ENCODE assay signal across 2 cellular contexts in the genomic region with DNA sequence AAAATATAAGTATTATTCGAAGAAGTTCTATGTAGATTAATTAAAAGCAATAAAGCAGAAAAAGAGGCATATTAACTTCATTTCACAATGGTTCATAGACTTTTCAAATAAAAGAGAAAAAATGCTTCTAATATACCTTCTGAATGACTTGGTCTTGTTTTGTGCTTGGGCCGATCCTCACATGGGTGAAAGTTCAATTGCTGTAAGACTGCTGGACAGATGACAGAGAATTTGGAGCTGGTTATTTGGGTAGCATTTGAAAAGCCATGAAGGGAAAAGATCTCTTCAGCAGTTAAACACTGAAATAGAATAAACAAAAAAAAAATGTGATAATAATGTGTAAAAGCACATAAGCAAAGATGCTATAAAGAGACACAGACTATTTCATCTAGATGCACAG.
TF ChIP-seq lines count a peak whose summit lies in the region.

No MANE protein-coding gene starts in this region.

TF ChIP-seq in liver, 16 proteins besides CTCF, POLR2A, EP300 and RAD21 (continued from another document):
- TF ChIP-seq TAF1 (conservative IDR thresholded peaks at IDR 0.05) (no peak), SP1 (IDR thresholded peaks at IDR 0.05) (peak; percentile 29), HNF4A (conservative IDR thresholded peaks at IDR 0.05) (peak; percentile 58 to 67), HNF4G (IDR thresholded peaks at IDR 0.05) (no peak)

TF ChIP-seq in HepG2, 621 proteins besides CTCF, POLR2A, EP300 and RAD21:
- TF ChIP-seq, protein P1, sequence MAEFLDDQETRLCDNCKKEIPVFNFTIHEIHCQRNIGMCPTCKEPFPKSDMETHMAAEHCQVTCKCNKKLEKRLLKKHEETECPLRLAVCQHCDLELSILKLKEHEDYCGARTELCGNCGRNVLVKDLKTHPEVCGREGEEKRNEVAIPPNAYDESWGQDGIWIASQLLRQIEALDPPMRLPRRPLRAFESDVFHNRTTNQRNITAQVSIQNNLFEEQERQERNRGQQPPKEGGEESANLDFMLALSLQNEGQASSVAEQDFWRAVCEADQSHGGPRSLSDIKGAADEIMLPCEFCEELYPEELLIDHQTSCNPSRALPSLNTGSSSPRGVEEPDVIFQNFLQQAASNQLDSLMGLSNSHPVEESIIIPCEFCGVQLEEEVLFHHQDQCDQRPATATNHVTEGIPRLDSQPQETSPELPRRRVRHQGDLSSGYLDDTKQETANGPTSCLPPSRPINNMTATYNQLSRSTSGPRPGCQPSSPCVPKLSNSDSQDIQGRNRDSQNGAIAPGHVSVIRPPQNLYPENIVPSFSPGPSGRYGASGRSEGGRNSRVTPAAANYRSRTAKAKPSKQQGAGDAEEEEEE (CRISPR knock-in tag; IDR thresholded peaks at IDR 0.05; ENCODE audit: borderline replicate concordance), result no peak
- TF ChIP-seq RNF2 (conservative IDR thresholded peaks at IDR 0.05; ENCODE audit: low read depth) (no peak), ISX (CRISPR knock-in tag; conservative IDR thresholded peaks at IDR 0.05) (no peak), ATF3 (CRISPR knock-in tag; IDR thresholded peaks at IDR 0.05) (no peak), RBFOX2 (IDR thresholded peaks at IDR 0.05; ENCODE audit: low read depth, low read length) (no peak), ZNF17 (CRISPR knock-in tag; IDR thresholded peaks at IDR 0.05) (no peak), ZNF468 (CRISPR knock-in tag; IDR thresholded peaks at IDR 0.05) (no peak), SRSF9 (IDR thresholded peaks at IDR 0.05; ENCODE audit: borderline replicate concordance, insufficient read depth, low read depth, low read length, poor library complexity, severe bottlenecking) (no peak), ZNF672 (CRISPR knock-in tag; IDR thresholded peaks at IDR 0.05) (no peak), ZFX (CRISPR knock-in tag; IDR thresholded peaks at IDR 0.05; ENCODE audit: low read depth) (no peak), ZNF629 (CRISPR knock-in tag; conservative IDR thresholded peaks at IDR 0.05) (no peak), ZNF788 (CRISPR knock-in tag; IDR thresholded peaks at IDR 0.05; ENCODE audit: borderline replicate concordance) (no peak)
- TF ChIP-seq, protein P2, sequence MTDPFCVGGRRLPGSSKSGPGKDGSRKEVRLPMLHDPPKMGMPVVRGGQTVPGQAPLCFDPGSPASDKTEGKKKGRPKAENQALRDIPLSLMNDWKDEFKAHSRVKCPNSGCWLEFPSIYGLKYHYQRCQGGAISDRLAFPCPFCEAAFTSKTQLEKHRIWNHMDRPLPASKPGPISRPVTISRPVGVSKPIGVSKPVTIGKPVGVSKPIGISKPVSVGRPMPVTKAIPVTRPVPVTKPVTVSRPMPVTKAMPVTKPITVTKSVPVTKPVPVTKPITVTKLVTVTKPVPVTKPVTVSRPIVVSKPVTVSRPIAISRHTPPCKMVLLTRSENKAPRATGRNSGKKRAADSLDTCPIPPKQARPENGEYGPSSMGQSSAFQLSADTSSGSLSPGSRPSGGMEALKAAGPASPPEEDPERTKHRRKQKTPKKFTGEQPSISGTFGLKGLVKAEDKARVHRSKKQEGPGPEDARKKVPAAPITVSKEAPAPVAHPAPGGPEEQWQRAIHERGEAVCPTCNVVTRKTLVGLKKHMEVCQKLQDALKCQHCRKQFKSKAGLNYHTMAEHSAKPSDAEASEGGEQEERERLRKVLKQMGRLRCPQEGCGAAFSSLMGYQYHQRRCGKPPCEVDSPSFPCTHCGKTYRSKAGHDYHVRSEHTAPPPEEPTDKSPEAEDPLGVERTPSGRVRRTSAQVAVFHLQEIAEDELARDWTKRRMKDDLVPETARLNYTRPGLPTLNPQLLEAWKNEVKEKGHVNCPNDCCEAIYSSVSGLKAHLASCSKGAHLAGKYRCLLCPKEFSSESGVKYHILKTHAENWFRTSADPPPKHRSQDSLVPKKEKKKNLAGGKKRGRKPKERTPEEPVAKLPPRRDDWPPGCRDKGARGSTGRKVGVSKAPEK (CRISPR knock-in tag; IDR thresholded peaks at IDR 0.05; ENCODE audit: borderline replicate concordance), result no peak
- TF ChIP-seq, protein P3, sequence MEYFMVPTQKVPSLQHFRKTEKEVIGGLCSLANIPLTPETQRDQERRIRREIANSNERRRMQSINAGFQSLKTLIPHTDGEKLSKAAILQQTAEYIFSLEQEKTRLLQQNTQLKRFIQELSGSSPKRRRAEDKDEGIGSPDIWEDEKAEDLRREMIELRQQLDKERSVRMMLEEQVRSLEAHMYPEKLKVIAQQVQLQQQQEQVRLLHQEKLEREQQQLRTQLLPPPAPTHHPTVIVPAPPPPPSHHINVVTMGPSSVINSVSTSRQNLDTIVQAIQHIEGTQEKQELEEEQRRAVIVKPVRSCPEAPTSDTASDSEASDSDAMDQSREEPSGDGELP (IDR thresholded peaks at IDR 0.05; ENCODE audit: borderline replicate concordance, low read depth), result no peak
